In genomic region chr6:41527721-41528408, GRCh38 we compare ENCODE assay signal across 11 cellular contexts. TPM values are rescaled to one million over a fixed set of nuclear protein-coding genes. Genes with fewer than 3 reads are reported as not detected.
A peak's percentile ranks its signal among the peaks of the same experiment; 100 is the strongest.
DNase-seq lines count a peak whose midpoint lies in the region; ATAC-seq and TF ChIP-seq lines count a peak whose summit lies in the region.
"Had no signal": no experiment of that assay in that cellular context is flagged by ENCODE, and none has a peak within 500 bp of the region (broad histone marks: within the 10 kb centered on the region; RNA-seq: fewer than 3 reads in every experiment).

No MANE protein-coding gene starts in this region.

- dilution Hi-C loops in IMR-90 (cut with HindIII; ENCODE audit: low sequenced_read_pairs, unreplicated experiment): no loop called here

- no peak overlapping the region for H3K4me2 ChIP-seq in IMR-90 (ENCODE audit: low read depth, low read length)
- H3K4me2 ChIP-seq in mesendoderm (ENCODE audit: low read length): no peak overlapping the region
- H3K4me2 ChIP-seq: SK-N-SH had no signal

- peaks cover 48% of the 10 kb centered on the region for H3K27me3 Mint-ChIP-seq in brain

- H3K56ac ChIP-seq in IMR-90 (ENCODE audit: extremely low read depth, insufficient read depth, low read length) (no peak overlapping the region), mesendoderm (ENCODE audit: low read length) (no peak overlapping the region)

- H2BK15ac ChIP-seq in IMR-90 (ENCODE audit: low read depth, low read length) (no peak overlapping the region), mesendoderm (replicated peaks; ENCODE audit: low read depth) (no peak overlapping the region)

- no peak for TF ChIP-seq RAD21 in IMR-90 (IDR thresholded peaks at IDR 0.05; ENCODE audit: low read length)

- H4K8ac ChIP-seq in IMR-90 (ENCODE audit: low read depth in 2 of 2, low read length in 2 of 2) (no peak overlapping the region), mesendoderm (ENCODE audit: low read depth, low read length) (no peak overlapping the region)

- H3K36me3 ChIP-seq in A673 (ENCODE audit: insufficient read depth, low read length, poor library complexity, severe bottlenecking): no peaks in the 10 kb centered on the region
- H3K36me3 ChIP-seq in IMR-90 (ENCODE audit: control insufficient read depth, insufficient read depth, low read length): no peaks in the 10 kb centered on the region
- H3K36me3 ChIP-seq in mesendoderm (ENCODE audit: control insufficient read depth, insufficient read depth, low read length): no peaks in the 10 kb centered on the region
- H3K36me3 ChIP-seq in esophagus muscularis mucosa: no peaks in the 10 kb centered on the region

- no peak overlapping the region for H3K9ac ChIP-seq in IMR-90 (ENCODE audit: low read depth, low read length)
- no peak overlapping the region for H3K9ac ChIP-seq in mesendoderm (ENCODE audit: low read length)
- H3K9ac ChIP-seq: SK-N-SH had no signal

- no peaks in the 10 kb centered on the region; the same call in 1 of the 2 replicates for H4K20me1 ChIP-seq in IMR-90 (ENCODE audit: insufficient read depth, low read length)

- no peak overlapping the region for H3K18ac ChIP-seq in IMR-90 (ENCODE audit: low read depth, low read length)
- H3K18ac ChIP-seq in mesendoderm (ENCODE audit: low read length): no peak overlapping the region

- H3K9me3 ChIP-seq in A673 (ENCODE audit: low read depth, low read length, poor library complexity, severe bottlenecking): no peaks in the 10 kb centered on the region
- H3K9me3 ChIP-seq in IMR-90 (ENCODE audit: control insufficient read depth, insufficient read depth, low read length): no peaks in the 10 kb centered on the region
- no peaks in the 10 kb centered on the region for H3K9me3 ChIP-seq in esophagus muscularis mucosa
- H3K9me3 ChIP-seq: SK-N-SH had no signal

- peak; percentile 72 for DNase-seq in A673 (ENCODE audit: low spot score)
- peak; percentile 24 for DNase-seq in IMR-90
- peak; percentile 33 for DNase-seq in mesendoderm
- DNase-seq in esophagus muscularis mucosa (ENCODE audit: extremely low spot score): no peak
- DNase-seq: SK-N-SH had no signal

- H3K4ac ChIP-seq in IMR-90 (ENCODE audit: low read depth, low read length) (no peak overlapping the region), mesendoderm (ENCODE audit: low read depth, low read length) (no peak overlapping the region)

- TF ChIP-seq EP300 in esophagus muscularis mucosa (IDR thresholded peaks at IDR 0.05): no peak

- no peaks in the 10 kb centered on the region for H3K9me1 ChIP-seq in IMR-90 (ENCODE audit: insufficient read depth, low read length)

- peak overlapping the region in 4 of 5 experiments; percentile 30 to 55 (median 42) for H3K4me3 Mint-ChIP-seq in brain
- H3K4me3 Mint-ChIP-seq: central memory CD8-positive, alpha-beta T cell had no signal

- WGBS in IMR-90 (ENCODE audit: extremely low coverage in 2 of 2, insufficient read length in 1 of 2), 2 experiments: 40% methylated on average over 4 of the region's 14 CpGs; no CpG with 5 or more reads in 1 of the 2 experiments
- no CpG with 5 or more reads among the region's 14 CpGs for WGBS in mesendoderm (ENCODE audit: extremely low coverage, insufficient coverage, low lambda C conversion rate)
- 44% methylated on average over 13 of the region's 14 CpGs for WGBS in esophagus muscularis mucosa

- TF ChIP-seq CTCF in A673 (conservative IDR thresholded peaks at IDR 0.05; ENCODE audit: low read depth, low read length): no peak
- no peak for TF ChIP-seq CTCF in IMR-90 (conservative IDR thresholded peaks at IDR 0.05; ENCODE audit: low read depth, low read length)
- TF ChIP-seq CTCF in brain (conservative IDR thresholded peaks at IDR 0.05): no peak
- TF ChIP-seq CTCF in esophagus muscularis mucosa (IDR thresholded peaks at IDR 0.05): no peak

- BruUV-seq in A673 (replicated peaks; lab: Mats Ljungman, UMichigan): no TSS peak
- BruUV-seq in IMR-90 (replicated peaks; lab: Mats Ljungman, UMichigan): no TSS peak

- peaks cover 0 to 7% (median 0%) of the 10 kb centered on the region in 5 experiments for H3K9me3 Mint-ChIP-seq in brain
- H3K9me3 Mint-ChIP-seq: central memory CD8-positive, alpha-beta T cell had no signal

- H3K27ac ChIP-seq in A673 (ENCODE audit: low read depth, low read length, poor library complexity, severe bottlenecking) (peak overlapping the region; percentile 10), IMR-90 (ENCODE audit: insufficient read depth, low read length) (no peak overlapping the region), mesendoderm (ENCODE audit: low read depth, low read length) (no peak overlapping the region), esophagus muscularis mucosa (replicated peaks in 1 of 4) (no peak overlapping the region)
- H3K27ac ChIP-seq: C4-2B had no signal

- H3K4me1 ChIP-seq in A673 (ENCODE audit: insufficient read depth, low read length, poor library complexity, severe bottlenecking) (peaks cover 39% of the 10 kb centered on the region), IMR-90 (ENCODE audit: control insufficient read depth, insufficient read depth, low read length) (peaks cover 6% of the 10 kb centered on the region; the same call in 1 of the 2 replicates), mesendoderm (ENCODE audit: control insufficient read depth, low read depth, low read length) (peaks cover 3% of the 10 kb centered on the region), esophagus muscularis mucosa (peaks cover 14 to 23% (median 20%) of the 10 kb centered on the region in 4 donors)

- H3K4me3 ChIP-seq in A673 (ENCODE audit: low read depth, low read length, poor library complexity, severe bottlenecking) (no peak overlapping the region), IMR-90 (ENCODE audit: insufficient read depth, low read depth, low read length) (no peak overlapping the region), mesendoderm (ENCODE audit: low read length) (no peak overlapping the region), esophagus muscularis mucosa (no peak overlapping the region)

- H2BK20ac ChIP-seq in IMR-90 (ENCODE audit: low read depth, low read length): no peak overlapping the region

- H3K23ac ChIP-seq in IMR-90 (ENCODE audit: low read depth, low read length): no peak overlapping the region
- no peak overlapping the region for H3K23ac ChIP-seq in mesendoderm (ENCODE audit: low read length)

- POLR2A ChIA-PET in A673 (lab: Charles Lee; ENCODE audit: low non-redundant PET) (no interaction called here), IMR-90 (lab: Charles Lee; ENCODE audit: unreplicated experiment) (no interaction called here)

- no peaks in the 10 kb centered on the region for H3K36me3 Mint-ChIP-seq in brain

- intact Hi-C loops in A673 (cut with micrococcal nuclease; ENCODE audit: unreplicated experiment) (no loop called here), IMR-90 (cut with micrococcal nuclease) (no loop called here), esophagus muscularis mucosa (cut with DNase I) (no loop called here)

- H3K4me1 Mint-ChIP-seq in brain: peaks cover 80% of the 10 kb centered on the region

- H2AK9ac ChIP-seq in IMR-90 (replicated peaks; ENCODE audit: low read depth, low read length, poor library complexity): no peak overlapping the region

- H4K5ac ChIP-seq in IMR-90 (ENCODE audit: low read depth, low read length) (no peak overlapping the region), mesendoderm (ENCODE audit: low read length) (no peak overlapping the region)

- H3K27ac Mint-ChIP-seq in brain: peak overlapping the region in 4 of 5 experiments; percentile 21 to 89 (median 50)

- no peaks in the 10 kb centered on the region for H3K79me2 ChIP-seq in mesendoderm (ENCODE audit: control insufficient read depth, insufficient read depth, low read length)

- in situ Hi-C loops in IMR-90 (cut with MboI; ENCODE audit: low sequenced_read_pairs): no loop called here

- H2BK5ac ChIP-seq in IMR-90 (ENCODE audit: low read depth, low read length, poor library complexity, severe bottlenecking): no peak overlapping the region
- H2BK5ac ChIP-seq in mesendoderm (ENCODE audit: low read length): no peak overlapping the region

- H3K27me3 ChIP-seq in A673 (replicated peaks; ENCODE audit: insufficient read depth, low read depth, low read length, poor library complexity): no peaks in the 10 kb centered on the region
- peaks cover 67% of the 10 kb centered on the region for H3K27me3 ChIP-seq in IMR-90 (ENCODE audit: control insufficient read depth, insufficient read depth, low read length)
- H3K27me3 ChIP-seq in mesendoderm (ENCODE audit: insufficient read depth, low read length, poor library complexity): no peaks in the 10 kb centered on the region
- peaks cover 0 to 76% (median 0%) of the 10 kb centered on the region in 4 donors for H3K27me3 ChIP-seq in esophagus muscularis mucosa

- H2AFZ ChIP-seq in IMR-90 (replicated peaks; ENCODE audit: low read length, poor library complexity): no peak overlapping the region

- H2AK5ac ChIP-seq in IMR-90 (ENCODE audit: low read depth, low read length) (no peak overlapping the region), mesendoderm (ENCODE audit: low read length) (no peak overlapping the region)

- TF ChIP-seq POLR2A in IMR-90 (IDR thresholded peaks at IDR 0.05; ENCODE audit: low read depth, low read length) (no peak), esophagus muscularis mucosa (IDR thresholded peaks at IDR 0.05; ENCODE audit: low read depth) (no peak)

- no peak overlapping the region for H4K91ac ChIP-seq in IMR-90 (ENCODE audit: insufficient read depth, low read depth, low read length)

- ATAC-seq in IMR-90 (ENCODE audit: low read depth) (no peak), HG03097 (IDR thresholded peaks at IDR 0.05; ENCODE audit: low FRiP score, unreplicated experiment) (no peak), GM19452 (IDR thresholded peaks at IDR 0.05; ENCODE audit: unreplicated experiment) (no peak), HG03565 (IDR thresholded peaks at IDR 0.05; ENCODE audit: unreplicated experiment) (no peak)

- H2BK120ac ChIP-seq in IMR-90 (ENCODE audit: low read depth, low read length): no peak overlapping the region
- H2BK120ac ChIP-seq in mesendoderm (ENCODE audit: low read depth, low read length): no peak overlapping the region

- no peak overlapping the region for H3K14ac ChIP-seq in IMR-90 (replicated peaks; ENCODE audit: low read depth, low read length)

- H3K79me1 ChIP-seq in IMR-90 (ENCODE audit: low read depth in 1 of 2, low read length in 2 of 2): no peaks in the 10 kb centered on the region
- H3K79me1 ChIP-seq in mesendoderm (ENCODE audit: low read length): no peaks in the 10 kb centered on the region

- CTCF ChIA-PET in A673 (lab: Charles Lee) (no interaction called here), IMR-90 (lab: Yijun Ruan, JAX) (no interaction called here)

TF ChIP-seq in IMR-90, 13 proteins besides CTCF, POLR2A, EP300 and RAD21 (continues in another document):
- no peak for TF ChIP-seq BHLHE40 (IDR thresholded peaks at IDR 0.05; ENCODE audit: low read depth, low read length)
- no peak for TF ChIP-seq MAFK (IDR thresholded peaks at IDR 0.05; ENCODE audit: low read depth, low read length)
- TF ChIP-seq CHD1 (IDR thresholded peaks at IDR 0.05; ENCODE audit: low read depth, low read length): no peak

RNA-seq across cellular contexts. Expression of gene FOXP4, which starts 18.3 kb away (rescaled TPM):
- total RNA-seq in A673 (2021): 53.9 and 56.7 TPM in 2 replicates
- total RNA-seq in IMR-90 (2012; rRNA removed): 0.72 and 0.83 TPM in 2 replicates
- polyA plus RNA-seq in IMR-90 (2012; rRNA removed): 9.5 and 10.4 TPM in 2 replicates
- 6.0 and 13.9 TPM in 2 replicates for polyA plus RNA-seq in IMR-90 (2012; cell fraction: cytosol; rRNA removed)
- 9.7 and 21.6 TPM in 2 replicates for polyA plus RNA-seq in IMR-90 (2012; cell fraction: nucleus; rRNA removed; ENCODE audit: low replicate concordance)
- polyA plus RNA-seq in brain (ENCODE audit: insufficient read depth, low read depth, low replicate concordance): 184 TPM
- polyA plus RNA-seq in mesendoderm (2013, experiment 1 of 2): 9.2 TPM
- polyA plus RNA-seq in mesendoderm (2013, experiment 2 of 2): 8.4 TPM
- 10 to 100 TPM; 10.8 to 30.7 (median 17.7) TPM for total RNA-seq in esophagus muscularis mucosa
